8 cellular contexts compared by ENCODE assay signal in the genomic region with DNA sequence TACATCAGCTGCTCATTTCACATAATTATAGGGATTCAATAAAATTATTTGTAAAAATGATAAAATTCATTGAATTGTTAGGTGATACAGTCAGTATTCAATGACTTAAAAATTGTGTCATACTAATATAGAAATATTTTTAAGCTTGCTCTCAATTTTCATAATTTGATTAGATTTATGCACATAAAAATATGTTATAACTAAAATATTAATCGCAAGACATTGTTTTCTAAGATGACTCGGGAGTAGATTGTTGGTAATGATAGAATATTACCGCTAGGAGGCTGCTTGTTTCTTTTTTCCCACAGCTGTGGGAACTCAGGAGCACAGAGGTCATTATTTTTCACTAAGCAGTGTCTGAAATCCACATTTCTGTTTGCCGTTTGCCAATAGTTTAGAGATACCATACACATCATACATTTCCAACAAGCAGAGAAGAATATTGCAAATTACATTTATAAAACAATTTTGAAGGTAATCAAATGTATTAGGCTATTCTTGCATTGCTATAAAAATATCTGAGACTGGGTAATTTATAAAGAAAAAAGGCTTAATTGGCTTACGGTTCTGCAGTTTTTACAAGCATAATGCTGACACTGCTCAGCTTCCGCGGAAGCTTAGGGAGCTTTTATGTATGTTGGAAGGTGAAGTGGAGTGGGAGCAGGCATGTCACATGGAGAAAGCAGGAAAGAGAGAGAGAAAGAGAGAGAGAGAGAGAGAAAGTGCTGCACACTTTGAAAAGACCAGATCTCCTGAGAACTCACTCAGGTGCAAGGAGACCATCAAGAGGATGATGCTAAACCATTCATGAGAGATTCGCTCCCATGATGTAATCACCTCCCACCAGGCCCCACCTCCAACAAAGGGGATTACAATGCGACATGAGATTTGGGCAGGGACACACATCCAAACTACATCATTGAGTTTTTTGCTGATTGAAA. TPM values are rescaled to one million over a fixed set of nuclear protein-coding genes. Genes with fewer than 3 reads are reported as not detected.
DNase-seq lines count a peak whose midpoint lies in the region.

No MANE protein-coding gene starts in this region.

- peak overlapping the region; percentile 50 for H3K4me3 Mint-ChIP-seq in activated T-helper 1 cell treated with anti-CD3 and anti-CD28 coated beads, Interleukin-12 subunit alpha, Interleukin-12 subunit beta, Interleukin-2, Interleukin-4 antibody, amounts not matched to agents 30 ng/mL and 10 ng/mL and 1 ng/mL, durations not matched to agents 14 hours and 24 hours and 36 hours

- H3K27me3 Mint-ChIP-seq in activated T-helper 1 cell treated with anti-CD3 and anti-CD28 coated beads, Interleukin-12 subunit alpha, Interleukin-12 subunit beta, Interleukin-2, Interleukin-4 antibody, amounts not matched to agents 30 ng/mL and 10 ng/mL and 1 ng/mL, durations not matched to agents 14 hours and 24 hours and 36 hours (ENCODE audit: insufficient read depth), result no peaks in the 10 kb centered on the region

- H3K9me3 Mint-ChIP-seq in activated T-helper 1 cell treated with anti-CD3 and anti-CD28 coated beads, Interleukin-12 subunit alpha, Interleukin-12 subunit beta, Interleukin-2, Interleukin-4 antibody, amounts not matched to agents 30 ng/mL and 10 ng/mL and 1 ng/mL, durations not matched to agents 14 hours and 24 hours and 36 hours, result no peaks in the 10 kb centered on the region

- peak; percentile 13 for DNase-seq in SHP77 treated with DMSO at 0.1 percent for 48 hours (lab: John Stamatoyannopoulos, UW)
- no peak for DNase-seq in SHP77 (lab: John Stamatoyannopoulos, UW)
- peak; percentile 43 for DNase-seq in NOMO-1 treated with dmso at 0.1 percent for 144 hours (lab: John Stamatoyannopoulos, UW; ENCODE audit: unreplicated experiment)
- no peak for DNase-seq in activated T-helper 1 cell treated with anti-CD3 and anti-CD28 coated beads, Interleukin-12 subunit alpha, Interleukin-12 subunit beta, Interleukin-2, Interleukin-4 antibody, amounts not matched to agents 30 ng/mL and 10 ng/mL and 1 ng/mL, durations not matched to agents 14 hours and 24 hours and 36 hours (ENCODE audit: low spot score)
- DNase-seq in left kidney (ENCODE audit: low read depth, low spot score), result peak; percentile 29
- DNase-seq in cerebellum (ENCODE audit: low spot score), result no peak
- DNase-seq in NCI-H1417 treated with DMSO at 0.1 percent for 48 hours (lab: John Stamatoyannopoulos, UW), result no peak
- DNase-seq in mesenteric fat pad (ENCODE audit: low spot score), result no peak

- intact Hi-C loops in activated T-helper 1 cell treated with anti-CD3 and anti-CD28 coated beads, Interleukin-12 subunit alpha, Interleukin-12 subunit beta, Interleukin-2, Interleukin-4 antibody, amounts not matched to agents 30 ng/mL and 10 ng/mL and 1 ng/mL, durations not matched to agents 14 hours and 24 hours and 36 hours (cut with micrococcal nuclease), result loop anchor here (1.0 to 5.0 kb wide), 3 partner anchors 9 to 461 kb away; a partner anchor contains a TSS

- H3K36me3 Mint-ChIP-seq in activated T-helper 1 cell treated with anti-CD3 and anti-CD28 coated beads, Interleukin-12 subunit alpha, Interleukin-12 subunit beta, Interleukin-2, Interleukin-4 antibody, amounts not matched to agents 30 ng/mL and 10 ng/mL and 1 ng/mL, durations not matched to agents 14 hours and 24 hours and 36 hours (ENCODE audit: low read depth), result peaks cover 34% of the 10 kb centered on the region

- peak overlapping the region; percentile 80 for H3K27ac Mint-ChIP-seq in activated T-helper 1 cell treated with anti-CD3 and anti-CD28 coated beads, Interleukin-12 subunit alpha, Interleukin-12 subunit beta, Interleukin-2, Interleukin-4 antibody, amounts not matched to agents 30 ng/mL and 10 ng/mL and 1 ng/mL, durations not matched to agents 14 hours and 24 hours and 36 hours

- H3K4me1 Mint-ChIP-seq in activated T-helper 1 cell treated with anti-CD3 and anti-CD28 coated beads, Interleukin-12 subunit alpha, Interleukin-12 subunit beta, Interleukin-2, Interleukin-4 antibody, amounts not matched to agents 30 ng/mL and 10 ng/mL and 1 ng/mL, durations not matched to agents 14 hours and 24 hours and 36 hours (ENCODE audit: low read depth), result peaks cover 71% of the 10 kb centered on the region

RNA-seq across cellular contexts. Expression of a gene that starts 9.2 kb away (rescaled TPM):
- total RNA-seq in activated T-helper 1 cell treated with anti-CD3 and anti-CD28 coated beads, Interleukin-12 subunit alpha, Interleukin-12 subunit beta, Interleukin-2, Interleukin-4 antibody, amounts not matched to agents 30 ng/mL and 10 ng/mL and 1 ng/mL, durations not matched to agents 14 hours and 24 hours and 36 hours, result 90.5 and 93.2 TPM in 2 replicates
- total RNA-seq in cerebellum (0.64 TPM), mesenteric fat pad (11.9 TPM)

RNA-seq across cellular contexts. Expression of a gene that starts 18.6 kb away (rescaled TPM):
- 7.6 and 9.1 TPM in 2 replicates for total RNA-seq in activated T-helper 1 cell treated with anti-CD3 and anti-CD28 coated beads, Interleukin-12 subunit alpha, Interleukin-12 subunit beta, Interleukin-2, Interleukin-4 antibody, amounts not matched to agents 30 ng/mL and 10 ng/mL and 1 ng/mL, durations not matched to agents 14 hours and 24 hours and 36 hours
- total RNA-seq in cerebellum (not detected), mesenteric fat pad (not detected)

Comparison
In these comparisons a context has a peak if more than half of its experiments do, and no peak if none do; other contexts are left out.
1. DNase-seq: peak in SHP77 treated with DMSO at 0.1 percent for 48 hours (single experiment), NOMO-1 treated with dmso at 0.1 percent for 144 hours (single experiment) and left kidney (single experiment); none in SHP77 (0 of 2), activated T-helper 1 cell treated with anti-CD3 and anti-CD28 coated beads, Interleukin-12 subunit alpha, Interleukin-12 subunit beta, Interleukin-2, Interleukin-4 antibody, amounts not matched to agents 30 ng/mL and 10 ng/mL and 1 ng/mL, durations not matched to agents 14 hours and 24 hours and 36 hours (single experiment), cerebellum (single experiment), NCI-H1417 treated with DMSO at 0.1 percent for 48 hours (single experiment) and mesenteric fat pad (single experiment).